Comparison of ENCODE assay signal across 24 cellular contexts in genomic region chr3:10574101-10574615, GRCh38.
"Had no signal": no experiment of that assay in that cellular context is flagged by ENCODE, and none has a peak within 500 bp of the region (broad histone marks: within the 10 kb centered on the region; RNA-seq: fewer than 3 reads in every experiment).

No MANE protein-coding gene starts in this region.

- H3K36me3 ChIP-seq: MG63, Peyer's patch, SJCRH30 had no signal

- H3K27ac Mint-ChIP-seq: activated B cell treated with CpG ODN at 0.5 μM for 24 hours; activated CD4-positive, alpha-beta memory T cell treated with anti-CD3 and anti-CD28 coated beads, Interleukin-2, amount 10 ng/mL, durations not matched to agents 7 days and 5 days; activated CD4-positive, alpha-beta T cell treated with anti-CD3 and anti-CD28 coated beads, Interleukin-2, amount 10 ng/mL, durations not matched to agents 7 days and 5 days; activated naive CD4-positive, alpha-beta T cell treated with anti-CD3 and anti-CD28 coated beads, Interleukin-2, amount 10 ng/mL, durations not matched to agents 7 days and 5 days; activated naive CD8-positive, alpha-beta T cell treated with anti-CD3 and anti-CD28 coated beads for 36 hours; activated T-helper 17 cell treated with anti-CD3 and anti-CD28 coated beads, Interleukin-2, amount 50 U/mL, for 72 hours; T-helper 1 cell treated with Interleukin-12 subunit alpha and Interleukin-12 subunit beta and Interleukin-4 antibody, amounts not matched to agents 30 μg/mL and 1 μg/mL, for 36 hours had no signal

- H3K4me3 Mint-ChIP-seq: activated B cell treated with CpG ODN at 0.5 μM for 24 hours; activated CD4-positive, alpha-beta memory T cell treated with anti-CD3 and anti-CD28 coated beads, Interleukin-2, amount 10 ng/mL, durations not matched to agents 7 days and 5 days; activated CD4-positive, alpha-beta T cell treated with anti-CD3 and anti-CD28 coated beads, Interleukin-2, amount 10 ng/mL, durations not matched to agents 7 days and 5 days; activated naive CD4-positive, alpha-beta T cell treated with anti-CD3 and anti-CD28 coated beads, Interleukin-2, amount 10 ng/mL, durations not matched to agents 7 days and 5 days; activated naive CD8-positive, alpha-beta T cell treated with anti-CD3 and anti-CD28 coated beads for 36 hours; activated T-helper 17 cell treated with anti-CD3 and anti-CD28 coated beads, Interleukin-2, amount 50 U/mL, for 72 hours; T-helper 1 cell treated with Interleukin-12 subunit alpha and Interleukin-12 subunit beta and Interleukin-4 antibody, amounts not matched to agents 30 μg/mL and 1 μg/mL, for 36 hours had no signal

- H3K27ac ChIP-seq: coronary artery, Peyer's patch, RWPE1, SJCRH30 had no signal

- H3K27me3 ChIP-seq: MG63, Peyer's patch had no signal

- DNase-seq: activated B cell treated with CpG ODN at 0.5 μM for 24 hours; activated CD4-positive, alpha-beta memory T cell treated with anti-CD3 and anti-CD28 coated beads, Interleukin-2, amount 10 ng/mL, durations not matched to agents 7 days and 5 days; activated CD4-positive, alpha-beta T cell treated with anti-CD3 and anti-CD28 coated beads for 1 hour; activated CD4-positive, alpha-beta T cell treated with anti-CD3 and anti-CD28 coated beads, Interleukin-2, amount 10 ng/mL, durations not matched to agents 7 days and 5 days; activated gamma-delta T cell treated with Interleukin-2 at 50 U/mL for 16 hours; activated naive CD4-positive, alpha-beta T cell treated with anti-CD3 and anti-CD28 coated beads, Interleukin-2, amount 10 ng/mL, durations not matched to agents 7 days and 5 days; activated naive CD8-positive, alpha-beta T cell treated with anti-CD3 and anti-CD28 coated beads for 36 hours; activated T-cell treated with anti-CD3 and anti-CD28 coated beads for 4 hours; activated T-cell treated with anti-CD3 and anti-CD28 coated beads, Interleukin-2, amount 50 U/mL, for 48 hours; MG63; NCI-H1105; NCI-H1436 treated with DMSO at 0.1 percent for 48 hours; NCI-H2029; NCI-H2107; NCI-H446 treated with DMSO at 0.1 percent for 48 hours; NCI-H526 treated with DMSO at 0.1 percent for 48 hours; Peyer's patch; Right ventricle myocardium superior; SJCRH30; T-helper 9 cell had no signal

- H3K4me3 ChIP-seq: coronary artery, MG63, Peyer's patch, SJCRH30 had no signal

- H3K9me3 Mint-ChIP-seq: activated B cell treated with CpG ODN at 0.5 μM for 24 hours; activated CD4-positive, alpha-beta memory T cell treated with anti-CD3 and anti-CD28 coated beads, Interleukin-2, amount 10 ng/mL, durations not matched to agents 7 days and 5 days; activated CD4-positive, alpha-beta T cell treated with anti-CD3 and anti-CD28 coated beads, Interleukin-2, amount 10 ng/mL, durations not matched to agents 7 days and 5 days; activated naive CD4-positive, alpha-beta T cell treated with anti-CD3 and anti-CD28 coated beads, Interleukin-2, amount 10 ng/mL, durations not matched to agents 7 days and 5 days; activated naive CD8-positive, alpha-beta T cell treated with anti-CD3 and anti-CD28 coated beads for 36 hours; activated T-helper 17 cell treated with anti-CD3 and anti-CD28 coated beads, Interleukin-2, amount 50 U/mL, for 72 hours; T-helper 1 cell treated with Interleukin-12 subunit alpha and Interleukin-12 subunit beta and Interleukin-4 antibody, amounts not matched to agents 30 μg/mL and 1 μg/mL, for 36 hours had no signal

- H3K4me1 Mint-ChIP-seq: activated B cell treated with CpG ODN at 0.5 μM for 24 hours; activated CD4-positive, alpha-beta memory T cell treated with anti-CD3 and anti-CD28 coated beads, Interleukin-2, amount 10 ng/mL, durations not matched to agents 7 days and 5 days; activated CD4-positive, alpha-beta T cell treated with anti-CD3 and anti-CD28 coated beads, Interleukin-2, amount 10 ng/mL, durations not matched to agents 7 days and 5 days; activated naive CD4-positive, alpha-beta T cell treated with anti-CD3 and anti-CD28 coated beads, Interleukin-2, amount 10 ng/mL, durations not matched to agents 7 days and 5 days; activated naive CD8-positive, alpha-beta T cell treated with anti-CD3 and anti-CD28 coated beads for 36 hours; activated T-helper 17 cell treated with anti-CD3 and anti-CD28 coated beads, Interleukin-2, amount 50 U/mL, for 72 hours had no signal

- H3K36me3 Mint-ChIP-seq: activated naive CD4-positive, alpha-beta T cell treated with anti-CD3 and anti-CD28 coated beads, Interleukin-2, amount 10 ng/mL, durations not matched to agents 7 days and 5 days; activated naive CD8-positive, alpha-beta T cell treated with anti-CD3 and anti-CD28 coated beads for 36 hours had no signal
